In genomic region chr20:22536956-22537756, GRCh38 we compare ENCODE assay signal across 1 cellular context.
TF ChIP-seq lines count a peak whose summit lies in the region.

No MANE protein-coding gene starts in this region.

TF ChIP-seq in HepG2, 621 proteins besides CTCF, POLR2A, EP300 and RAD21 (continued from another document and continues in another):
- no peak for TF ChIP-seq HIC2 (CRISPR knock-in tag; IDR thresholded peaks at IDR 0.05; ENCODE audit: low read depth)
- TF ChIP-seq ZNF337 (CRISPR knock-in tag; IDR thresholded peaks at IDR 0.05; ENCODE audit: borderline replicate concordance, low read depth) = no peak
- TF ChIP-seq TMF1 (CRISPR knock-in tag; IDR thresholded peaks at IDR 0.05; ENCODE audit: low read depth) = no peak
- no peak for TF ChIP-seq ZNF282 (IDR thresholded peaks at IDR 0.05; ENCODE audit: partially characterized antibody)
- TF ChIP-seq SETDB1 (CRISPR knock-in tag; IDR thresholded peaks at IDR 0.05; ENCODE audit: borderline replicate concordance) = no peak
- TF ChIP-seq MAX (IDR thresholded peaks at IDR 0.05) = no peak
- no peak for TF ChIP-seq IRF9 (CRISPR knock-in tag; IDR thresholded peaks at IDR 0.05; ENCODE audit: borderline replicate concordance)
- no peak for TF ChIP-seq MAZ (IDR thresholded peaks at IDR 0.05; ENCODE audit: borderline replicate concordance, low read depth, low read length)
- TF ChIP-seq MAZ (CRISPR knock-in tag; IDR thresholded peaks at IDR 0.05; ENCODE audit: low read depth) = no peak
- no peak for TF ChIP-seq ZNF275 (CRISPR knock-in tag; IDR thresholded peaks at IDR 0.05; ENCODE audit: borderline replicate concordance)
- peak; percentile 49; the same call in 1 of the 2 replicates for TF ChIP-seq SOX5 (CRISPR knock-in tag; IDR thresholded peaks at IDR 0.05; ENCODE audit: borderline replicate concordance)
- TF ChIP-seq NFYB (CRISPR knock-in tag; IDR thresholded peaks at IDR 0.05) = no peak
- TF ChIP-seq SOX13 (IDR thresholded peaks at IDR 0.05) = no peak
- peak in 1 of 2 experiments; percentile 39; a peak in 1 of 4 replicates for TF ChIP-seq SOX13 (CRISPR knock-in tag; conservative IDR thresholded peaks at IDR 0.05 in 1 of 2, IDR thresholded peaks at IDR 0.05 in 1 of 2)
- TF ChIP-seq REPIN1 (CRISPR knock-in tag; IDR thresholded peaks at IDR 0.05; ENCODE audit: borderline replicate concordance, low read depth) = no peak
- no peak for TF ChIP-seq ZNF674 (CRISPR knock-in tag; IDR thresholded peaks at IDR 0.05; ENCODE audit: low read depth)
- TF ChIP-seq ZNF672 (CRISPR knock-in tag; IDR thresholded peaks at IDR 0.05) = no peak
- no peak for TF ChIP-seq KLF11 (CRISPR knock-in tag; IDR thresholded peaks at IDR 0.05)
- no peak for TF ChIP-seq KAT7 (CRISPR knock-in tag; IDR thresholded peaks at IDR 0.05; ENCODE audit: borderline replicate concordance)
- TF ChIP-seq LCORL (IDR thresholded peaks at IDR 0.05) = no peak
- peak; percentile 80 for TF ChIP-seq LCORL (CRISPR knock-in tag; IDR thresholded peaks at IDR 0.05)
- no peak for TF ChIP-seq TEF (CRISPR knock-in tag; IDR thresholded peaks at IDR 0.05)
- no peak for TF ChIP-seq ATM (IDR thresholded peaks at IDR 0.05; ENCODE audit: borderline replicate concordance)
- TF ChIP-seq MIER2 (CRISPR knock-in tag; IDR thresholded peaks at IDR 0.05) = no peak
- TF ChIP-seq NFIB (CRISPR knock-in tag; IDR thresholded peaks at IDR 0.05; ENCODE audit: borderline replicate concordance) = no peak
- 0 out of 2 replicates have a peak, but pooled peaks have one; percentile 30 for TF ChIP-seq BRD4 (CRISPR knock-in tag; IDR thresholded peaks at IDR 0.05)
- no peak for TF ChIP-seq ZNF383 (CRISPR knock-in tag; IDR thresholded peaks at IDR 0.05; ENCODE audit: borderline replicate concordance)
- TF ChIP-seq ZNF232 (CRISPR knock-in tag; IDR thresholded peaks at IDR 0.05; ENCODE audit: borderline replicate concordance) = no peak
- TF ChIP-seq ZMAT5 (CRISPR knock-in tag; IDR thresholded peaks at IDR 0.05; ENCODE audit: borderline replicate concordance, low read depth) = no peak
- TF ChIP-seq FOXM1 (CRISPR knock-in tag; IDR thresholded peaks at IDR 0.05) = no peak
- peak; percentile 30; the same call in 1 of the 2 replicates for TF ChIP-seq HMGXB3 (CRISPR knock-in tag; IDR thresholded peaks at IDR 0.05; ENCODE audit: borderline replicate concordance)
- TF ChIP-seq FOXA1 (IDR thresholded peaks at IDR 0.05) = no peak
- TF ChIP-seq FOXA1 (CRISPR knock-in tag; IDR thresholded peaks at IDR 0.05) = no peak
- TF ChIP-seq AKAP8 (CRISPR knock-in tag; IDR thresholded peaks at IDR 0.05) = 0 out of 2 replicates have a peak, but pooled peaks have one; percentile 65
- TF ChIP-seq ZSCAN21 (CRISPR knock-in tag; IDR thresholded peaks at IDR 0.05; ENCODE audit: borderline replicate concordance) = no peak
- TF ChIP-seq IKZF1 (IDR thresholded peaks at IDR 0.05) = no peak
- no peak for TF ChIP-seq ZNF431 (CRISPR knock-in tag; IDR thresholded peaks at IDR 0.05; ENCODE audit: borderline replicate concordance, low read depth)
- no peak for TF ChIP-seq ZSCAN22 (CRISPR knock-in tag; IDR thresholded peaks at IDR 0.05)
- no peak for TF ChIP-seq ZNF761 (CRISPR knock-in tag; conservative IDR thresholded peaks at IDR 0.05)
- TF ChIP-seq MXD1 (CRISPR knock-in tag; IDR thresholded peaks at IDR 0.05) = no peak
- 0 out of 2 replicates have a peak, but pooled peaks have one; percentile 24 for TF ChIP-seq ERF (CRISPR knock-in tag; IDR thresholded peaks at IDR 0.05)
- TF ChIP-seq HNF1B (CRISPR knock-in tag; IDR thresholded peaks at IDR 0.05) = peak; percentile 93
- no peak for TF ChIP-seq ZFP62 (CRISPR knock-in tag; IDR thresholded peaks at IDR 0.05)
- TF ChIP-seq RBFOX2 (IDR thresholded peaks at IDR 0.05; ENCODE audit: low read depth, low read length) = no peak
- no peak for TF ChIP-seq MZF1 (CRISPR knock-in tag; IDR thresholded peaks at IDR 0.05; ENCODE audit: borderline replicate concordance)
- TF ChIP-seq XRCC5 (optimal IDR thresholded peaks at IDR 0.05; ENCODE audit: low read length) = no peak
- no peak for TF ChIP-seq USF2 (IDR thresholded peaks at IDR 0.05; ENCODE audit: low read depth, low read length)
- TF ChIP-seq USF2 (CRISPR knock-in tag; IDR thresholded peaks at IDR 0.05; ENCODE audit: borderline replicate concordance) = no peak
- no peak for TF ChIP-seq EED (CRISPR knock-in tag; IDR thresholded peaks at IDR 0.05)
- no peak for TF ChIP-seq ZNF362 (CRISPR knock-in tag; IDR thresholded peaks at IDR 0.05; ENCODE audit: borderline replicate concordance)
- no peak for TF ChIP-seq ATF6 (CRISPR knock-in tag; conservative IDR thresholded peaks at IDR 0.05)
- TF ChIP-seq KLF9 (CRISPR knock-in tag; IDR thresholded peaks at IDR 0.05; ENCODE audit: low read depth) = no peak
